Comparison of ENCODE assay signal across 9 cellular contexts in genomic region chr9:68981825-68982224, GRCh38. TPM values are rescaled to one million over a fixed set of nuclear protein-coding genes. Genes with fewer than 3 reads are reported as not detected.
DNase-seq lines count a peak whose midpoint lies in the region; ATAC-seq and TF ChIP-seq lines count a peak whose summit lies in the region.
"Had no signal": no experiment of that assay in that cellular context is flagged by ENCODE, and none has a peak within 500 bp of the region (broad histone marks: within the 10 kb centered on the region; RNA-seq: fewer than 3 reads in every experiment).

No MANE protein-coding gene starts in this region.

- peak; percentile 44 for DNase-seq in GM10266 (ENCODE audit: extremely low spot score)
- peak; percentile 75 to 82 for DNase-seq in Kasumi-1 (lab: John Stamatoyannopoulos, UW)
- no peak for DNase-seq in caudate nucleus (lab: John Stamatoyannopoulos, UW)
- DNase-seq in NCI-H82 (lab: John Stamatoyannopoulos, UW) = no peak
- no peak for DNase-seq in SKM-1 (lab: John Stamatoyannopoulos, UW; ENCODE audit: unreplicated experiment)
- DNase-seq in right lobe of liver = no peak
- DNase-seq: activated CD4-positive, CD25-positive, alpha-beta regulatory T cell had no signal

- H3K27ac ChIP-seq in caudate nucleus (ENCODE audit: low read depth, low read length) = no peak overlapping the region
- no peak overlapping the region for H3K27ac ChIP-seq in right lobe of liver

- WGBS in right lobe of liver (ENCODE audit: insufficient coverage, low coverage, low lambda C conversion rate, missing lambda C conversion rate) = 17% methylated on average over 6 of the region's 6 CpGs

- no peaks in the 10 kb centered on the region for H3K36me3 ChIP-seq in right lobe of liver

- no peaks in the 10 kb centered on the region for H3K27me3 Mint-ChIP-seq in dendritic cell treated with granulocyte-macrophage colony-stimulating factor and Interleukin-4, amounts not matched to agents 40 ng/mL and 50 ng/mL, for 4 days

- ATAC-seq in GM21528 (IDR thresholded peaks at IDR 0.05; ENCODE audit: low FRiP score, unreplicated experiment) = peak; percentile 70
- ATAC-seq in right lobe of liver = no peak

- peak overlapping the region; percentile 52 for H3K27ac Mint-ChIP-seq in dendritic cell treated with granulocyte-macrophage colony-stimulating factor and Interleukin-4, amounts not matched to agents 40 ng/mL and 50 ng/mL, for 4 days

- TF ChIP-seq POLR2A in right lobe of liver (IDR thresholded peaks at IDR 0.05) = no peak

- intact Hi-C loops in dendritic cell treated with granulocyte-macrophage colony-stimulating factor and Interleukin-4, amounts not matched to agents 40 ng/mL and 50 ng/mL, for 4 days (cut with micrococcal nuclease) = no loop called here
- intact Hi-C loops in right lobe of liver (cut with DNase I) = no loop called here

- no peaks in the 10 kb centered on the region for H3K9me3 ChIP-seq in right lobe of liver

- TF ChIP-seq CTCF in GM10266 (IDR thresholded peaks at IDR 0.05; ENCODE audit: control insufficient read depth, insufficient read depth, low read depth, missing control alignments) (no peak), right lobe of liver (IDR thresholded peaks at IDR 0.05) (no peak)

- no peaks in the 10 kb centered on the region for H3K27me3 ChIP-seq in right lobe of liver

- no peak overlapping the region for H3K4me3 ChIP-seq in right lobe of liver

- no peak overlapping the region for H3K4me3 Mint-ChIP-seq in dendritic cell treated with granulocyte-macrophage colony-stimulating factor and Interleukin-4, amounts not matched to agents 40 ng/mL and 50 ng/mL, for 4 days

- peaks cover 64% of the 10 kb centered on the region for H3K4me1 Mint-ChIP-seq in dendritic cell treated with granulocyte-macrophage colony-stimulating factor and Interleukin-4, amounts not matched to agents 40 ng/mL and 50 ng/mL, for 4 days (ENCODE audit: low read depth)

- H3K4me1 ChIP-seq in right lobe of liver = no peaks in the 10 kb centered on the region

- H3K9me3 Mint-ChIP-seq in dendritic cell treated with granulocyte-macrophage colony-stimulating factor and Interleukin-4, amounts not matched to agents 40 ng/mL and 50 ng/mL, for 4 days = no peaks in the 10 kb centered on the region

- no peaks in the 10 kb centered on the region for H3K36me3 Mint-ChIP-seq in dendritic cell treated with granulocyte-macrophage colony-stimulating factor and Interleukin-4, amounts not matched to agents 40 ng/mL and 50 ng/mL, for 4 days (ENCODE audit: low read depth)

RNA-seq across cellular contexts. Expression of gene PRKACG, which starts 32.1 kb away (rescaled TPM):
- not detected for total RNA-seq in right lobe of liver

RNA-seq across cellular contexts. Expression of gene FXN, which starts 53.7 kb away (rescaled TPM):
- total RNA-seq in right lobe of liver = 10 to 100 TPM; 12.5 to 30.4 (median 24.7) TPM

Comparison
In these comparisons a context has a peak if more than half of its experiments do, and no peak if none do; other contexts are left out.
1. DNase-seq: peak in GM10266 (single experiment) and Kasumi-1 (2 of 2); none in caudate nucleus (0 of 61), NCI-H82 (single experiment), SKM-1 (single experiment) and right lobe of liver (0 of 3).